ENCODE assay signal across 12 cellular contexts in the genomic region with DNA sequence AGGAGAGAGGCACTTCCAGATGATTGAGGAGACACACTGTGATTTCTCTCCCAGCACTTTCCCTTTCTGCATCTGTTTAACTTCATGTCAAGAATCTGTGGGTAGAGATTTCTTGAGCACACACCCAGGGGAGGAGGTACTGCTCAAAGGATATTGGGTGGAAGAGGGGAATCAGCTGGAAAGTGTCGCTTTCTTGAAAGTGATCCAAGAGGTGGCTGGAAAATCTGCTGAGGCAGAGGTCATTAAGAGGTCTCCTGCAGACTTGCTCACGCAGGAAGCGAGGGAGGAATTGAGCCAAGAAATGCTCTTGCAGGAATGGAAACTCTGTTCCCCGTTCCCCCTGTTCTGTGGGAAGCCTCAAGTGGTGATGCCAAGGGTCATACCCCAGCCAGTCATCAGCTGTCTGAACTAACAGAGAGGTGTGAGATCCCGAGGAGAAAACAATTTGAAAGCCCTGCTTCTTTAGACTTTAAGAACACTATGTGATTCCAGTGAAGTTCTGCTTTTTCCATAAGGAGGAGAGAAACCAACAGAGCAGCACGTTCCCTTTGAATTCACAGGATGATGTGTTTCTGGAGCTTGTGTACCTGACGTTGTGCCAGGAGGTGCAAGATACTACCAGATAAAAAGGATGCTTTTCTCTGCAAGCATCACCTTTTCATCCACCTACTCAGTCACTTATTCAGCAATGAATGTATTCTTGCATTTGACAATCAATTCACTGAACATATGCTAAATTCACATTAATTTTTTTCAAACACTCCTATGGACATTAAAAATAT.
DNase-seq lines count a peak whose midpoint lies in the region; ATAC-seq and TF ChIP-seq lines count a peak whose summit lies in the region.
"Had no signal": no experiment of that assay in that cellular context is flagged by ENCODE, and none has a peak within 500 bp of the region (broad histone marks: within the 10 kb centered on the region; RNA-seq: fewer than 3 reads in every experiment).

No MANE protein-coding gene starts in this region.

- H3K4me1 ChIP-seq in left ventricle myocardium inferior, result peaks cover 7% of the 10 kb centered on the region
- H3K4me1 ChIP-seq in body of pancreas, result no peaks in the 10 kb centered on the region
- H3K4me1 ChIP-seq in Caco-2, result no peaks in the 10 kb centered on the region

- intact Hi-C loops in Right ventricle myocardium inferior (cut with DNase I) (no loop called here), left ventricle myocardium inferior (cut with micrococcal nuclease) (no loop called here), body of pancreas (cut with DNase I) (loop anchor here (10.0 kb wide), 1 partner anchor 219 kb away; no protein-coding TSS in a partner anchor), Caco-2 (cut with micrococcal nuclease; ENCODE audit: unreplicated experiment) (no loop called here)

- 19% methylated on average over 7 of the region's 7 CpGs for WGBS in body of pancreas, 2 donors

- POLR2A ChIA-PET in Caco-2 (lab: Charles Lee), result no interaction called here

- CTCF ChIA-PET in Caco-2 (lab: Charles Lee), result no interaction called here

- no peak overlapping the region for H3K4me3 Mint-ChIP-seq in Caco-2 (ENCODE audit: unreplicated experiment)
- H3K4me3 Mint-ChIP-seq: activated T-cell treated with anti-CD3 and anti-CD28 coated beads, Interleukin-2, amount 50 U/mL, for 4 hours had no signal

- DNase-seq in Right ventricle myocardium inferior (ENCODE audit: missing footprints), result no peak
- no peak for DNase-seq in left ventricle myocardium inferior
- peak in 1 of 4 donors; percentile 9 for DNase-seq in body of pancreas
- peak; percentile 24 for DNase-seq in hepatic stellate cell (ENCODE audit: low spot score)
- peak; percentile 46 for DNase-seq in ureter (ENCODE audit: low spot score)
- DNase-seq in Caco-2, result no peak
- DNase-seq: activated T-cell treated with anti-CD3 and anti-CD28 coated beads, Interleukin-2, amount 50 U/mL, for 4 hours; NCI-H2081 treated with DMSO at 0.1 percent for 48 hours; SW 1271; upper lobe of left lung had no signal

- H3K27ac Mint-ChIP-seq in Caco-2 (ENCODE audit: unreplicated experiment), result no peak overlapping the region

- H3K27ac ChIP-seq in left ventricle myocardium inferior (replicated peaks), result no peak overlapping the region
- no peak overlapping the region for H3K27ac ChIP-seq in body of pancreas
- H3K27ac ChIP-seq: upper lobe of left lung had no signal

- no peaks in the 10 kb centered on the region for H3K36me3 Mint-ChIP-seq in Caco-2 (ENCODE audit: insufficient read depth, unreplicated experiment)

- H3K27me3 Mint-ChIP-seq in Caco-2 (ENCODE audit: insufficient read depth, unreplicated experiment), result peaks cover 32% of the 10 kb centered on the region

- TF ChIP-seq CTCF in left ventricle myocardium inferior (IDR thresholded peaks at IDR 0.05; ENCODE audit: borderline replicate concordance), result no peak
- TF ChIP-seq CTCF in body of pancreas (IDR thresholded peaks at IDR 0.05), result no peak
- no peak for TF ChIP-seq CTCF in Caco-2 (IDR thresholded peaks at IDR 0.05; ENCODE audit: insufficient read depth in 1 of 2, low read depth in 1 of 2, low read length in 1 of 2, severe bottlenecking in 1 of 2, unreplicated experiment in 1 of 2)

- H3K36me3 ChIP-seq in left ventricle myocardium inferior (no peaks in the 10 kb centered on the region), body of pancreas (replicated peaks in 1 of 2; ENCODE audit: insufficient read depth in 1 of 2, low read depth in 2 of 2) (no peaks in the 10 kb centered on the region), Caco-2 (ENCODE audit: control insufficient read depth, insufficient read depth, low read length) (no peaks in the 10 kb centered on the region)
- H3K36me3 ChIP-seq: upper lobe of left lung had no signal

- no peak for TF ChIP-seq POLR2A in body of pancreas (IDR thresholded peaks at IDR 0.05)

- H3K9me3 ChIP-seq in left ventricle myocardium inferior (replicated peaks) (no peaks in the 10 kb centered on the region), body of pancreas (no peaks in the 10 kb centered on the region), Caco-2 (no peaks in the 10 kb centered on the region)
- H3K9me3 ChIP-seq: upper lobe of left lung had no signal

- no peaks in the 10 kb centered on the region for H3K4me1 Mint-ChIP-seq in Caco-2 (ENCODE audit: low read depth, unreplicated experiment)

- ATAC-seq in Right ventricle myocardium inferior (peak; percentile 65), body of pancreas (peak; percentile 24), HG02763 (IDR thresholded peaks at IDR 0.05; ENCODE audit: unreplicated experiment) (no peak), GM18873 (IDR thresholded peaks at IDR 0.05; ENCODE audit: low FRiP score, unreplicated experiment) (no peak)
- ATAC-seq: activated T-cell treated with anti-CD3 and anti-CD28 coated beads, Interleukin-2, amount 50 U/mL, for 4 hours had no signal

- H3K27me3 ChIP-seq in left ventricle myocardium inferior (ENCODE audit: low read depth), result peaks cover 51% of the 10 kb centered on the region
- no peaks in the 10 kb centered on the region for H3K27me3 ChIP-seq in body of pancreas
- peaks cover 3% of the 10 kb centered on the region for H3K27me3 ChIP-seq in Caco-2 (replicated peaks; ENCODE audit: control insufficient read depth, insufficient read depth, low read length)
- H3K27me3 ChIP-seq: upper lobe of left lung had no signal

- no peaks in the 10 kb centered on the region for H3K9me3 Mint-ChIP-seq in Caco-2 (ENCODE audit: unreplicated experiment)
- H3K9me3 Mint-ChIP-seq: activated T-cell treated with anti-CD3 and anti-CD28 coated beads, Interleukin-2, amount 50 U/mL, for 4 hours had no signal

- H3K4me3 ChIP-seq in left ventricle myocardium inferior, result no peak overlapping the region
- H3K4me3 ChIP-seq in body of pancreas, result no peak overlapping the region
- H3K4me3 ChIP-seq in Caco-2 (ENCODE audit: low read depth, low read length), result no peak overlapping the region
- H3K4me3 ChIP-seq: upper lobe of left lung had no signal

- no TSS peak for BruUV-seq in Caco-2 (replicated peaks; lab: Mats Ljungman, UMichigan)

Comparison
In these comparisons a context has a peak if more than half of its experiments do, and no peak if none do; other contexts are left out.
1. ATAC-seq: peak in Right ventricle myocardium inferior (single experiment) and body of pancreas (single experiment); none in HG02763 (single experiment) and GM18873 (single experiment).
2. DNase-seq: peak in hepatic stellate cell (single experiment) and ureter (single experiment); none in Right ventricle myocardium inferior (single experiment), left ventricle myocardium inferior (single experiment) and Caco-2 (0 of 2).